21 cellular contexts compared by ENCODE assay signal in the genomic region with DNA sequence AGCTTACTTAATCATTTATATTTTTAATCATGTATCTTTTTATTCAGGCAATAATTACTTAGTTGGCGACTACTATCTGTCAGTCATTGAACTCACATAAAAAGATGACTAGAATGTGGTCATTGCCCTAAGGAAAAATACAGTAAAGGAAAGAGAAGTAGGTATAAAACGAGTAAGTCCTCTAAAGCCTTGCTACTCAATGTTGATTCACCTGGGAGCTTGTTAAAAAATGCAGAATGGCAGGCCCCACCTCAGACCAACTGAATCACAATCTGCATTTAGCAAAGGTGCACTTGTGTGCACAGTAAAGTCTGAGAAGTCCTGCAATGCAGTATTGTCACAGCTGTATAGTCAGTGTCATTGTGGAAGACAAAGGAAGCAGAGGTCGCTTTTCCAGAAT.
"Had no signal": no experiment of that assay in that cellular context is flagged by ENCODE, and none has a peak within 500 bp of the region (broad histone marks: within the 10 kb centered on the region; RNA-seq: fewer than 3 reads in every experiment).

No MANE protein-coding gene starts in this region.

- H3K27ac ChIP-seq: gastroesophageal sphincter, pancreas, testis, tibial nerve had no signal

- H3K4me1 ChIP-seq: gastroesophageal sphincter, pancreas, testis, tibial nerve had no signal

- H3K9me3 ChIP-seq: gastroesophageal sphincter, pancreas, testis, tibial nerve had no signal

- H3K4me3 ChIP-seq: gastroesophageal sphincter, lung, pancreas, testis, tibial nerve had no signal

- FAIRE-seq: colon, kidney, pancreas had no signal

- DNase-seq: cerebellar nuclear complex; effector memory CD8-positive, alpha-beta T cell; erythroblast; immature natural killer cell; kidney; left colon; left ventricle myocardium superior; mesendoderm; naive B cell; occipital lobe; pancreas; stimulated activated CD4-positive, alpha-beta T cell treated with anti-CD3 and anti-CD28 coated beads, Interleukin-2, amount 100 ng/mL, for 24 hours; stimulated activated CD4-positive, alpha-beta T cell treated with anti-CD3 and anti-CD28 coated beads, Interleukin-4, amount 100 ng/mL, for 4 hours; stimulated activated naive B cell treated with anti-CD40 and anti-IgM and Interleukin-4, amounts not matched to agents 10 μg/mL and 1 μg/mL and 100 μg/mL, for 72 hours; stimulated activated naive CD8-positive, alpha-beta T cell treated with anti-CD3 and anti-CD28 coated beads, Interleukin-15, amount 100 ng/mL, for 72 hours; testis had no signal

- H3K27me3 ChIP-seq: gastroesophageal sphincter, pancreas, testis, tibial nerve had no signal

- H3K36me3 ChIP-seq: gastroesophageal sphincter, pancreas, tibial nerve had no signal

- ATAC-seq: effector memory CD8-positive, alpha-beta T cell; gastroesophageal sphincter; left colon; pancreas; sciatic nerve; stimulated activated naive B cell treated with anti-CD40 and anti-IgM and Interleukin-4, amounts not matched to agents 10 μg/mL and 1 μg/mL and 100 μg/mL, for 72 hours; stimulated activated naive CD8-positive, alpha-beta T cell treated with anti-CD3 and anti-CD28 coated beads, Interleukin-15, amount 100 ng/mL, for 72 hours had no signal
